ENCODE assay signal across 8 cellular contexts in genomic region chr16:75647492-75648264, GRCh38. TPM values are rescaled to one million over a fixed set of nuclear protein-coding genes. Genes with fewer than 3 reads are reported as not detected.
A peak's percentile ranks its signal among the peaks of the same experiment; 100 is the strongest.
DNase-seq lines count a peak whose midpoint lies in the region; ATAC-seq, FAIRE-seq and TF ChIP-seq lines count a peak whose summit lies in the region.

TSS of gene KARS1 (minus strand) at chr16:75647665. CDS start at chr16:75647639, 26 bp downstream.
A gene with protein sequence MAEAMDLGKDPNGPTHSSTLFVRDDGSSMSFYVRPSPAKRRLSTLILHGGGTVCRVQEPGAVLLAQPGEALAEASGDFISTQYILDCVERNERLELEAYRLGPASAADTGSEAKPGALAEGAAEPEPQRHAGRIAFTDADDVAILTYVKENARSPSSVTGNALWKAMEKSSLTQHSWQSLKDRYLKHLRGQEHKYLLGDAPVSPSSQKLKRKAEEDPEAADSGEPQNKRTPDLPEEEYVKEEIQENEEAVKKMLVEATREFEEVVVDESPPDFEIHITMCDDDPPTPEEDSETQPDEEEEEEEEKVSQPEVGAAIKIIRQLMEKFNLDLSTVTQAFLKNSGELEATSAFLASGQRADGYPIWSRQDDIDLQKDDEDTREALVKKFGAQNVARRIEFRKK (plus strand): TSS chr16:75647773. CDS start chr16:75647883, 110 bp downstream.

- no peaks in the 10 kb centered on the region for H3K9me3 ChIP-seq in BLaER1 treated with 17β-estradiol and CSF1 and Interleukin-3, amounts not matched to agents 10 nM and 100 nM (replicated peaks in 1 of 11)
- H3K9me3 ChIP-seq in HepG2 (ENCODE audit: low read length), result no peaks in the 10 kb centered on the region

- peaks cover 92% of the 10 kb centered on the region for H3K79me2 ChIP-seq in HepG2 (ENCODE audit: insufficient read depth, low read length)

- DNase-seq in NCI-H748 (lab: John Stamatoyannopoulos, UW; ENCODE audit: unreplicated experiment), result peak; percentile 89
- DNase-seq in activated CD4-positive, alpha-beta T cell treated with anti-CD3 and anti-CD28 coated beads, Interleukin-2, amount 50 U/mL, for 4 hours, result peak; percentile 91 to 93
- peak; percentile 96 for DNase-seq in dermis blood vessel endothelial cell
- DNase-seq in HepG2 (ENCODE audit: low spot score), result peak; percentile 92
- peak; percentile 94 for DNase-seq in stimulated activated CD4-positive, alpha-beta T cell treated with anti-CD3 and anti-CD28 coated beads, Interleukin-4, amount 100 ng/mL, for 1 hour

- peak within 1 kb of the TSS; percentile 86 to 98 (median 93) for H3K4me2 ChIP-seq in BLaER1 treated with 17β-estradiol and CSF1 and Interleukin-3, amounts not matched to agents 10 nM and 100 nM
- H3K4me2 ChIP-seq in HepG2 (ENCODE audit: low read depth, low read length), result peak within 1 kb of the TSS; percentile 87

- peak within 1 kb of the TSS; percentile 88 to 97 (median 93) for H3K9ac ChIP-seq in BLaER1 treated with 17β-estradiol and CSF1 and Interleukin-3, amounts not matched to agents 10 nM and 100 nM
- H3K9ac ChIP-seq in HepG2 (ENCODE audit: insufficient read depth, low read depth, low read length), result peak within 1 kb of the TSS; percentile 94

- no peaks in the 10 kb centered on the region for H3K27me3 ChIP-seq in BLaER1 treated with 17β-estradiol and CSF1 and Interleukin-3, amounts not matched to agents 10 nM and 100 nM
- no peaks in the 10 kb centered on the region; a peak in 1 of 5 replicates for H3K27me3 ChIP-seq in HepG2 (ENCODE audit: control insufficient read depth in 1 of 2, insufficient read depth in 2 of 2, low read length in 2 of 2)

- peaks cover 25 to 58% (median 41%) of the 10 kb centered on the region in 11 experiments for H3K36me3 ChIP-seq in BLaER1 treated with 17β-estradiol and CSF1 and Interleukin-3, amounts not matched to agents 10 nM and 100 nM
- H3K36me3 ChIP-seq in HepG2 (replicated peaks in 1 of 2; ENCODE audit: control insufficient read depth in 1 of 2, insufficient read depth in 2 of 2, low read length in 2 of 2), result peaks cover 3 to 25% of the 10 kb centered on the region in 2 experiments

- POLR2A ChIA-PET in HepG2 (lab: Yijun Ruan, JAX), result interaction anchor here (0.7 to 2.9 kb wide), 15 partner anchors 8 to 342 kb away, joined by 3 to 28 read pairs (median 5); partner anchors contain the start of genes ADAT1, CFDP1, GABARAPL2 and TMEM231

- TSS peak; percentile 50 for BruUV-seq in HepG2 (replicated peaks; lab: Mats Ljungman, UMichigan)

- TF ChIP-seq POLR2A in HepG2 (IDR thresholded peaks at IDR 0.05; ENCODE audit: insufficient read depth in 1 of 2, low read depth in 2 of 2, low read length in 2 of 2), result peak; percentile 97 to 98

- ATAC-seq in GM19351 (IDR thresholded peaks at IDR 0.05; ENCODE audit: unreplicated experiment) (peak; percentile 80), HG03521 (IDR thresholded peaks at IDR 0.05; ENCODE audit: unreplicated experiment) (peak; percentile 80), HepG2 (peak; percentile 97)

- peak within 1 kb of the TSS; percentile 39 for H2AFZ ChIP-seq in HepG2 (ENCODE audit: low read length)

- peak within 1 kb of the TSS; percentile 85 to 96 (median 93) for H3K27ac ChIP-seq in BLaER1 treated with 17β-estradiol and CSF1 and Interleukin-3, amounts not matched to agents 10 nM and 100 nM
- H3K27ac ChIP-seq in HepG2 (ENCODE audit: extremely low read length, insufficient read depth, low read length), result peak within 1 kb of the TSS; percentile 93

- CTCF ChIA-PET in HepG2 (lab: Yijun Ruan, JAX; ENCODE audit: low intra/inter-chr PET ratio, low total read pairs), result no interaction called here

- intact Hi-C loops in HepG2 (cut with micrococcal nuclease; ENCODE audit: unreplicated experiment), result loop anchor here (2.0 to 5.0 kb wide), 2 partner anchors 80 to 177 kb away; partner anchors contain the start of gene GABARAPL2

- TF ChIP-seq EP300 in HepG2 (IDR thresholded peaks at IDR 0.05; ENCODE audit: low read depth in 2 of 2, low read length in 2 of 2) (0 out of 4 replicates have a peak, but pooled peaks of 1 of the 2 experiments have one; percentile 27), HepG2 (CRISPR knock-in tag; IDR thresholded peaks at IDR 0.05; ENCODE audit: borderline replicate concordance) (0 out of 2 replicates have a peak, but pooled peaks have one; percentile 13)

- 3% methylated on average over 37 of the region's 76 CpGs for WGBS in HepG2 (ENCODE audit: low lambda C conversion rate)

- peaks cover 45 to 58% (median 52%) of the 10 kb centered on the region in 10 experiments for H3K4me1 ChIP-seq in BLaER1 treated with 17β-estradiol and CSF1 and Interleukin-3, amounts not matched to agents 10 nM and 100 nM
- H3K4me1 ChIP-seq in HepG2 (ENCODE audit: insufficient read depth, low read length), result peaks cover 58% of the 10 kb centered on the region

- peak; percentile 75 for FAIRE-seq in HepG2 (lab: Jason Lieb, UNC)

- in situ Hi-C loops in HepG2 (cut with HindIII; ENCODE audit: extremely low pct_ligation_motif_present, low pct_unique_long_range_greater_than_20kb), result loop anchor here (5.0 kb wide), 1 partner anchor 115 kb away; no protein-coding TSS in a partner anchor

- TF ChIP-seq CTCF in HepG2 (CRISPR knock-in tag; IDR thresholded peaks at IDR 0.05), result no peak

- H3K4me3 ChIP-seq in BLaER1 treated with 17β-estradiol and CSF1 and Interleukin-3, amounts not matched to agents 10 nM and 100 nM, result peak within 1 kb of the TSS; percentile 80 to 98 (median 94)
- H3K4me3 ChIP-seq in HepG2 (replicated peaks in 1 of 3; ENCODE audit: insufficient read depth in 1 of 3, low read depth in 2 of 3, low read length in 3 of 3), result peak within 1 kb of the TSS; percentile 82 to 96 (median 93)

- peak; percentile 36 for TF ChIP-seq RAD21 in HepG2 (CRISPR knock-in tag; IDR thresholded peaks at IDR 0.05)

- H4K20me1 ChIP-seq in BLaER1 treated with 17β-estradiol and CSF1 and Interleukin-3, amounts not matched to agents 10 nM and 100 nM, result peaks cover 37 to 86% (median 66%) of the 10 kb centered on the region in 11 experiments
- H4K20me1 ChIP-seq in HepG2 (ENCODE audit: insufficient read depth, low read length), result peaks cover 46% of the 10 kb centered on the region

RNA-seq across cellular contexts. Expression of gene KARS1, which starts in this region (rescaled TPM):
- 184 and 218 TPM in 2 replicates for total RNA-seq in dermis blood vessel endothelial cell
- total RNA-seq in HepG2 (2016; rRNA removed; fragmentation: Illumina TruSeq; extraction: Trizol), result 276 and 379 TPM in 2 replicates
- total RNA-seq in HepG2 (2016; cell fraction: cytosol; rRNA removed; fragmentation: Illumina TruSeq; extraction: Trizol; ENCODE audit: low read depth), result 95.8 and 98.0 TPM in 2 replicates
- 278 and 398 TPM in 2 replicates for total RNA-seq in HepG2 (2016; cell fraction: insoluble cytoplasmic fraction; rRNA removed; fragmentation: Illumina TruSeq; extraction: Trizol)
- 157 and 166 TPM in 2 replicates for total RNA-seq in HepG2 (2016; cell fraction: membrane; rRNA removed; fragmentation: Illumina TruSeq; extraction: Trizol)
- 113 and 115 TPM in 2 replicates for total RNA-seq in HepG2 (2016; cell fraction: nucleus; rRNA removed; fragmentation: Illumina TruSeq; extraction: Trizol)
- polyA plus RNA-seq in HepG2 (2011; rRNA removed), result 111 and 141 TPM in 2 replicates
- 112 and 133 TPM in 2 replicates for polyA plus RNA-seq in HepG2 (2011; cell fraction: cytosol; rRNA removed)
- 47.2 and 50.5 TPM in 2 replicates for polyA plus RNA-seq in HepG2 (2011; cell fraction: nucleus; rRNA removed)
- polyA plus RNA-seq in HepG2 (2012), result 147 and 191 TPM in 2 replicates
- polyA plus RNA-seq in HepG2 (2016; cell fraction: cytosol; fragmentation: Illumina TruSeq; extraction: Trizol; ENCODE audit: low read depth), result 70.1 and 76.3 TPM in 2 replicates
- 373 and 381 TPM in 2 replicates for polyA plus RNA-seq in HepG2 (2016; cell fraction: insoluble cytoplasmic fraction; fragmentation: Illumina TruSeq; extraction: Trizol; ENCODE audit: low read depth)
- 126 and 136 TPM in 2 replicates for polyA plus RNA-seq in HepG2 (2016; cell fraction: membrane; fragmentation: Illumina TruSeq; extraction: Trizol; ENCODE audit: low read depth)
- 131 and 143 TPM in 2 replicates for polyA plus RNA-seq in HepG2 (2016; cell fraction: nucleus; fragmentation: Illumina TruSeq; extraction: Trizol; ENCODE audit: insufficient read depth, low read depth)
- polyA minus RNA-seq in HepG2 (2011; rRNA and poly(A)+ RNA removed; ENCODE audit: low replicate concordance), result 97.4 and 136 TPM in 2 replicates
- polyA minus RNA-seq in HepG2 (2011; cell fraction: cytosol; rRNA and poly(A)+ RNA removed), result 71.7 and 75.4 TPM in 2 replicates
- polyA minus RNA-seq in HepG2 (2011; cell fraction: nucleus; rRNA and poly(A)+ RNA removed), result 102 and 113 TPM in 2 replicates

RNA-seq across cellular contexts. Expression of the second gene that starts in this region (rescaled TPM):
- 54.4 and 66.4 TPM in 2 replicates for total RNA-seq in dermis blood vessel endothelial cell
- 50.2 and 53.1 TPM in 2 replicates for total RNA-seq in HepG2 (2016; rRNA removed; fragmentation: Illumina TruSeq; extraction: Trizol)
- 4.5 and 5.6 TPM in 2 replicates for total RNA-seq in HepG2 (2016; cell fraction: cytosol; rRNA removed; fragmentation: Illumina TruSeq; extraction: Trizol; ENCODE audit: low read depth)
- 47.0 and 50.4 TPM in 2 replicates for total RNA-seq in HepG2 (2016; cell fraction: insoluble cytoplasmic fraction; rRNA removed; fragmentation: Illumina TruSeq; extraction: Trizol)
- 15.4 and 16.3 TPM in 2 replicates for total RNA-seq in HepG2 (2016; cell fraction: membrane; rRNA removed; fragmentation: Illumina TruSeq; extraction: Trizol)
- total RNA-seq in HepG2 (2016; cell fraction: nucleus; rRNA removed; fragmentation: Illumina TruSeq; extraction: Trizol), result 22.0 and 25.2 TPM in 2 replicates
- 22.5 and 26.4 TPM in 2 replicates for polyA plus RNA-seq in HepG2 (2011; rRNA removed)
- polyA plus RNA-seq in HepG2 (2011; cell fraction: cytosol; rRNA removed), result 20.9 and 23.4 TPM in 2 replicates
- polyA plus RNA-seq in HepG2 (2011; cell fraction: nucleus; rRNA removed), result 16.9 and 23.8 TPM in 2 replicates
- polyA plus RNA-seq in HepG2 (2012), result 51.0 and 52.3 TPM in 2 replicates
- 4.3 and 4.4 TPM in 2 replicates for polyA plus RNA-seq in HepG2 (2016; cell fraction: cytosol; fragmentation: Illumina TruSeq; extraction: Trizol; ENCODE audit: low read depth)
- polyA plus RNA-seq in HepG2 (2016; cell fraction: insoluble cytoplasmic fraction; fragmentation: Illumina TruSeq; extraction: Trizol; ENCODE audit: low read depth), result 59.2 and 60.0 TPM in 2 replicates
- polyA plus RNA-seq in HepG2 (2016; cell fraction: membrane; fragmentation: Illumina TruSeq; extraction: Trizol; ENCODE audit: low read depth), result 10.4 and 10.7 TPM in 2 replicates
- 40.1 and 43.8 TPM in 2 replicates for polyA plus RNA-seq in HepG2 (2016; cell fraction: nucleus; fragmentation: Illumina TruSeq; extraction: Trizol; ENCODE audit: insufficient read depth, low read depth)
- polyA minus RNA-seq in HepG2 (2011; rRNA and poly(A)+ RNA removed; ENCODE audit: low replicate concordance), result 7.3 and 15.7 TPM in 2 replicates
- polyA minus RNA-seq in HepG2 (2011; cell fraction: cytosol; rRNA and poly(A)+ RNA removed), result 20.4 and 22.3 TPM in 2 replicates
- polyA minus RNA-seq in HepG2 (2011; cell fraction: nucleus; rRNA and poly(A)+ RNA removed), result 20.6 and 21.0 TPM in 2 replicates

Comparison
In these comparisons a context has a peak if more than half of its experiments do, and no peak if none do; other contexts are left out.
1. Peak in every context shown above with its lines: DNase-seq, ATAC-seq, H3K4me3 ChIP-seq and H3K27ac ChIP-seq.